9 cellular contexts compared by ENCODE assay signal in the genomic region with DNA sequence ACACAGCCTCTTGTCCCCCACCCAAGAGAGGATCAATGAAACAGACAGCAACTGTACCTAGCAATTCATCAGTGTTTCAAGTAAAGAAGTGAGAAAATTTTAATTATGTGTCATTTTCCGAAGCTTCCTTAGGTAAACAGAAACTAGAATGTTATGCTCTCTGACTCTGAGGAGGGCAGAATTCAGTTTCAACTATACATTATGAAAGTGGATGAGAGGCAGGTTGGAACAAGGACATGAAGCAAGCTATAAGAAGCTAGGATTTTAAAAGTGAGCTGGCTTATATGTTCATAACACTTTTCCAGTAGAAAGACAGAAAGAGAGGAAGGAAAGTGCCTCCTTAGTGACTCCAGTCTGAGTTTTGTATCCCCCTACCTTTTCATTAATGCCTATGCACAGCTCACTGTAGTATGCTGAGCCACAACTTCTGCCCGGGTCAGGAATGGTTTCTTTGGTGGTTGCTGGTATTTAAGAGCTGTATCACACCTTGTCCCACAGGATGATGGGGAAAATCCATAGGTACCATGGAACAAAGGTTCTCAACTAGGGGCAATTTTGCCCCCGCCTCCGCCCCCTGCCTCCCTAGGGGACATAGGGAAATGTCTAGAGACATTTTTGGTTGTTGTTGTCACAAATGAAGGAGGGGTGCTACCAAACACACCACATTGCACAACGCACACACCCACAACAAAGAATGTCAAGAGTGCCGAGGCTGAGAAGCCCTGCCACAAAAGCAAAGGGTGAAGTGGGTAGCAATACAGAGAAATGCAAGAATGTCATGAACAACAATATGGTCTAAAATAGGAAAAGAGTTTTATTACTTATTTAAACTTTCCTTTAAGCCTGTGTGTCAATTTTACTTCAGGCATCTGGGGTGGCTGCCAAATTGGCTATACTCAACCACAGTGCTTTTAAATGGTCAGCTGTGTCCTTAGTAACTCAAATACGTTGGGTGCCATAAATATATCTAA.
DNase-seq lines count a peak whose midpoint lies in the region; ATAC-seq, FAIRE-seq and TF ChIP-seq lines count a peak whose summit lies in the region.
"Had no signal": no experiment of that assay in that cellular context is flagged by ENCODE, and none has a peak within 500 bp of the region (broad histone marks: within the 10 kb centered on the region; RNA-seq: fewer than 3 reads in every experiment).

No MANE protein-coding gene starts in this region.

- no peaks in the 10 kb centered on the region; the same call in 2 of the 3 replicates for H3K9me3 ChIP-seq in GM12878 (replicated peaks; ENCODE audit: control insufficient read depth, insufficient read depth, low read length)

- CTCF ChIA-PET in GM12878 (lab: Yijun Ruan, JAX), result interaction anchor here (0.6 to 10.0 kb wide), 17 partner anchors 12 to 258 kb away, joined by 3 to 111 read pairs (median 3); no protein-coding TSS in a partner anchor

- H3K4me3 ChIP-seq in GM12878, result peak overlapping the region; percentile 56

- peak overlapping the region in 1 of 2 donors; percentile 59 for H3K4me3 Mint-ChIP-seq in stimulated activated naive CD8-positive, alpha-beta T cell treated with anti-CD3 and anti-CD28 coated beads, Interleukin-15, amount 100 ng/mL, for 72 hours

- TF ChIP-seq EP300 in GM12878 (IDR thresholded peaks at IDR 0.05; ENCODE audit: borderline replicate concordance in 1 of 2, control insufficient read depth in 1 of 2, low read depth in 2 of 2, low read length in 2 of 2), result peak; percentile 81 to 92; a peak in 3 of 4 replicates

- H3K9ac ChIP-seq in GM12878 (ENCODE audit: control insufficient read depth, insufficient read depth, low read length), result peak overlapping the region; percentile 82

- H3K4me1 ChIP-seq in GM12878 (ENCODE audit: control insufficient read depth, insufficient read depth, low read length), result peaks cover 53% of the 10 kb centered on the region

- WGBS in GM12878 (ENCODE audit: insufficient coverage, insufficient replicate concordance, low lambda C conversion rate, missing lambda C conversion rate), result under 1% methylated on average over 7 of the region's 7 CpGs

- no peaks in the 10 kb centered on the region for H3K36me3 ChIP-seq in GM12878 (ENCODE audit: control insufficient read depth in 2 of 2, insufficient read depth in 2 of 2, low read length in 1 of 2)

- H3K4me2 ChIP-seq in GM12878 (ENCODE audit: control insufficient read depth, insufficient read depth), result peak overlapping the region; percentile 95

- POLR2A ChIA-PET in GM12878 (lab: Charles Lee), result interaction anchor here (0.6 to 8.0 kb wide), 10 partner anchors 17 to 173 kb away, joined by 3 to 95 read pairs (median 4); partner anchors contain the start of gene ZFP36L2

- no peaks in the 10 kb centered on the region for H4K20me1 ChIP-seq in GM12878 (ENCODE audit: control insufficient read depth, insufficient read depth)

- no peaks in the 10 kb centered on the region for H3K27me3 Mint-ChIP-seq in stimulated activated naive CD8-positive, alpha-beta T cell treated with anti-CD3 and anti-CD28 coated beads, Interleukin-15, amount 100 ng/mL, for 72 hours

- RAD21 ChIA-PET in GM12878 (lab: Charles Lee; ENCODE audit: unreplicated experiment), result interaction anchor here (0.7 to 9.1 kb wide), 28 partner anchors 9 to 591 kb away, joined by 3 to 250 read pairs (median 4); partner anchors contain the start of gene ZFP36L2

- H2AFZ ChIP-seq in GM12878 (ENCODE audit: control insufficient read depth, low read depth, low read length), result peak overlapping the region; percentile 24

- no peak for TF ChIP-seq POLR2A in GM12878 (IDR thresholded peaks at IDR 0.05; ENCODE audit: low read depth, low read length)

- intact Hi-C loops in GM12878 (cut with micrococcal nuclease; ENCODE audit: unreplicated experiment) (loop anchor here (1.0 to 5.0 kb wide), 4 partner anchors 15 to 160 kb away; partner anchors contain the start of gene ZFP36L2), Right ventricle myocardium superior (cut with DNase I) (no loop called here)

- TF ChIP-seq CTCF in GM12878 (IDR thresholded peaks at IDR 0.05 in 2 of 3, conservative IDR thresholded peaks at IDR 0.05 in 1 of 3; ENCODE audit: control insufficient read depth in 2 of 3, extremely low read depth in 1 of 3, insufficient read depth in 1 of 3, low read depth in 3 of 3, low read length in 3 of 3), result no peak

- H3K27ac ChIP-seq in GM12878 (ENCODE audit: control insufficient read depth, insufficient read depth), result peak overlapping the region; percentile 99

- peak; percentile 84 for FAIRE-seq in GM12878 (lab: Jason Lieb, UNC)
- FAIRE-seq: A204.1 had no signal

- SMC1A ChIA-PET in GM12878 (lab: Charles Lee; ENCODE audit: uncharacterized antibody, unreplicated experiment), result interaction anchor here (0.8 to 10.5 kb wide), 21 partner anchors 12 to 1204 kb away, joined by 3 to 297 read pairs (median 4); partner anchors contain the start of gene ZFP36L2

- DNase-seq in DMS53 (lab: John Stamatoyannopoulos, UW), result peak; percentile 27
- DNase-seq in DMS53 treated with DMSO at 0.1 percent for 48 hours (lab: John Stamatoyannopoulos, UW; ENCODE audit: unreplicated experiment), result no peak
- DNase-seq in GM12878 (ENCODE audit: low read depth, low spot score), result peak; percentile 86
- DNase-seq in stimulated activated naive CD8-positive, alpha-beta T cell treated with anti-CD3 and anti-CD28 coated beads, Interleukin-15, amount 100 ng/mL, for 72 hours, result peak in 1 of 2 donors; percentile 18
- DNase-seq in COLO829 (ENCODE audit: low spot score), result no peak
- no peak for DNase-seq in stimulated activated CD4-positive, alpha-beta T cell treated with anti-CD3 and anti-CD28 coated beads, Interleukin-4, amount 100 ng/mL, for 1 hour
- no peak for DNase-seq in Right ventricle myocardium superior

- BruUV-seq in GM12878 (replicated peaks; lab: Mats Ljungman, UMichigan), result TSS peak; percentile 98

- in situ Hi-C loops in GM12878 (cut with MboI), result no loop called here

- H3K4me1 Mint-ChIP-seq in stimulated activated naive CD8-positive, alpha-beta T cell treated with anti-CD3 and anti-CD28 coated beads, Interleukin-15, amount 100 ng/mL, for 72 hours, result peaks cover 36% of the 10 kb centered on the region

- H3K27me3 ChIP-seq in GM12878 (replicated peaks in 1 of 2; ENCODE audit: control insufficient read depth in 2 of 2, insufficient read depth in 2 of 2, low read length in 1 of 2), result no peaks in the 10 kb centered on the region

- no peak for TF ChIP-seq RAD21 in GM12878 (IDR thresholded peaks at IDR 0.05; ENCODE audit: insufficient read depth, low read depth, low read length)

- H3K79me2 ChIP-seq in GM12878 (ENCODE audit: control insufficient read depth, insufficient read depth, low read length), result no peaks in the 10 kb centered on the region

- H3K9me3 Mint-ChIP-seq in stimulated activated naive CD8-positive, alpha-beta T cell treated with anti-CD3 and anti-CD28 coated beads, Interleukin-15, amount 100 ng/mL, for 72 hours, result no peaks in the 10 kb centered on the region

- peak; percentile 85 for ATAC-seq in HG03064 (IDR thresholded peaks at IDR 0.05; ENCODE audit: low read depth, unreplicated experiment)
- ATAC-seq in GM12878, result peak; percentile 84
- ATAC-seq in stimulated activated naive CD8-positive, alpha-beta T cell treated with anti-CD3 and anti-CD28 coated beads, Interleukin-15, amount 100 ng/mL, for 72 hours, result peak; percentile 87
- ATAC-seq in Right ventricle myocardium superior (ENCODE audit: poor library complexity), result no peak

- peak overlapping the region; percentile 51 to 88 for H3K27ac Mint-ChIP-seq in stimulated activated naive CD8-positive, alpha-beta T cell treated with anti-CD3 and anti-CD28 coated beads, Interleukin-15, amount 100 ng/mL, for 72 hours

TF ChIP-seq in GM12878, 131 proteins besides CTCF, POLR2A, EP300 and RAD21 (continues in another document):
- TF ChIP-seq ZBTB40 (IDR thresholded peaks at IDR 0.05; ENCODE audit: borderline replicate concordance) (0 out of 2 replicates have a peak, but pooled peaks have one; percentile 10), BRCA1 (IDR thresholded peaks at IDR 0.05; ENCODE audit: low read depth, low read length) (no peak), NFXL1 (IDR thresholded peaks at IDR 0.05; ENCODE audit: borderline replicate concordance) (no peak), BMI1 (IDR thresholded peaks at IDR 0.05; ENCODE audit: borderline replicate concordance) (no peak), IRF4 (IDR thresholded peaks at IDR 0.05; ENCODE audit: low read depth, low read length) (0 out of 2 replicates have a peak, but pooled peaks have one; percentile 10), TCF3 (IDR thresholded peaks at IDR 0.05; ENCODE audit: borderline replicate concordance, insufficient read depth, low read depth, low read length) (no peak), SRF (IDR thresholded peaks at IDR 0.05; ENCODE audit: low read depth in 2 of 2, low read length in 2 of 2) (0 out of 4 replicates have a peak, but pooled peaks of 1 of the 2 experiments have one; percentile 10)

Comparison
In these comparisons a context has a peak if more than half of its experiments do, and no peak if none do; other contexts are left out.
1. DNase-seq: peak in DMS53 (single experiment) and GM12878 (single experiment); none in DMS53 treated with DMSO at 0.1 percent for 48 hours (single experiment), COLO829 (single experiment), stimulated activated CD4-positive, alpha-beta T cell treated with anti-CD3 and anti-CD28 coated beads, Interleukin-4, amount 100 ng/mL, for 1 hour (single experiment) and Right ventricle myocardium superior (single experiment).